In genomic region chr19:1170938-1171754, GRCh38 we compare ENCODE assay signal across 1 cellular context.
TF ChIP-seq lines count a peak whose summit lies in the region.

No MANE protein-coding gene starts in this region.

TF ChIP-seq in HepG2, 621 proteins besides CTCF, POLR2A, EP300 and RAD21 (continued from another document and continues in another):
- TF ChIP-seq, protein P1, sequence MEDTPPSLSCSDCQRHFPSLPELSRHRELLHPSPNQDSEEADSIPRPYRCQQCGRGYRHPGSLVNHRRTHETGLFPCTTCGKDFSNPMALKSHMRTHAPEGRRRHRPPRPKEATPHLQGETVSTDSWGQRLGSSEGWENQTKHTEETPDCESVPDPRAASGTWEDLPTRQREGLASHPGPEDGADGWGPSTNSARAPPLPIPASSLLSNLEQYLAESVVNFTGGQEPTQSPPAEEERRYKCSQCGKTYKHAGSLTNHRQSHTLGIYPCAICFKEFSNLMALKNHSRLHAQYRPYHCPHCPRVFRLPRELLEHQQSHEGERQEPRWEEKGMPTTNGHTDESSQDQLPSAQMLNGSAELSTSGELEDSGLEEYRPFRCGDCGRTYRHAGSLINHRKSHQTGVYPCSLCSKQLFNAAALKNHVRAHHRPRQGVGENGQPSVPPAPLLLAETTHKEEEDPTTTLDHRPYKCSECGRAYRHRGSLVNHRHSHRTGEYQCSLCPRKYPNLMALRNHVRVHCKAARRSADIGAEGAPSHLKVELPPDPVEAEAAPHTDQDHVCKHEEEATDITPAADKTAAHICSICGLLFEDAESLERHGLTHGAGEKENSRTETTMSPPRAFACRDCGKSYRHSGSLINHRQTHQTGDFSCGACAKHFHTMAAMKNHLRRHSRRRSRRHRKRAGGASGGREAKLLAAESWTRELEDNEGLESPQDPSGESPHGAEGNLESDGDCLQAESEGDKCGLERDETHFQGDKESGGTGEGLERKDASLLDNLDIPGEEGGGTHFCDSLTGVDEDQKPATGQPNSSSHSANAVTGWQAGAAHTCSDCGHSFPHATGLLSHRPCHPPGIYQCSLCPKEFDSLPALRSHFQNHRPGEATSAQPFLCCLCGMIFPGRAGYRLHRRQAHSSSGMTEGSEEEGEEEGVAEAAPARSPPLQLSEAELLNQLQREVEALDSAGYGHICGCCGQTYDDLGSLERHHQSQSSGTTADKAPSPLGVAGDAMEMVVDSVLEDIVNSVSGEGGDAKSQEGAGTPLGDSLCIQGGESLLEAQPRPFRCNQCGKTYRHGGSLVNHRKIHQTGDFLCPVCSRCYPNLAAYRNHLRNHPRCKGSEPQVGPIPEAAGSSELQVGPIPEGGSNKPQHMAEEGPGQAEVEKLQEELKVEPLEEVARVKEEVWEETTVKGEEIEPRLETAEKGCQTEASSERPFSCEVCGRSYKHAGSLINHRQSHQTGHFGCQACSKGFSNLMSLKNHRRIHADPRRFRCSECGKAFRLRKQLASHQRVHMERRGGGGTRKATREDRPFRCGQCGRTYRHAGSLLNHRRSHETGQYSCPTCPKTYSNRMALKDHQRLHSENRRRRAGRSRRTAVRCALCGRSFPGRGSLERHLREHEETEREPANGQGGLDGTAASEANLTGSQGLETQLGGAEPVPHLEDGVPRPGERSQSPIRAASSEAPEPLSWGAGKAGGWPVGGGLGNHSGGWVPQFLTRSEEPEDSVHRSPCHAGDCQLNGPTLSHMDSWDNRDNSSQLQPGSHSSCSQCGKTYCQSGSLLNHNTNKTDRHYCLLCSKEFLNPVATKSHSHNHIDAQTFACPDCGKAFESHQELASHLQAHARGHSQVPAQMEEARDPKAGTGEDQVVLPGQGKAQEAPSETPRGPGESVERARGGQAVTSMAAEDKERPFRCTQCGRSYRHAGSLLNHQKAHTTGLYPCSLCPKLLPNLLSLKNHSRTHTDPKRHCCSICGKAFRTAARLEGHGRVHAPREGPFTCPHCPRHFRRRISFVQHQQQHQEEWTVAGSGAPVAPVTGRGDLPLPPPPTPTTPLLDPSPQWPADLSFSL (CRISPR knock-in tag; IDR thresholded peaks at IDR 0.05), result peak; percentile 79
- TF ChIP-seq ZC3H4 (CRISPR knock-in tag; IDR thresholded peaks at IDR 0.05; ENCODE audit: borderline replicate concordance), result no peak
- peak; percentile 88 for TF ChIP-seq ZBTB38 (CRISPR knock-in tag; IDR thresholded peaks at IDR 0.05)
- no peak for TF ChIP-seq ZNF431 (CRISPR knock-in tag; IDR thresholded peaks at IDR 0.05; ENCODE audit: borderline replicate concordance, low read depth)
- TF ChIP-seq KAT8 (CRISPR knock-in tag; IDR thresholded peaks at IDR 0.05), result 0 out of 2 replicates have a peak, but pooled peaks have one; percentile 25
- no peak for TF ChIP-seq ZNF781 (CRISPR knock-in tag; IDR thresholded peaks at IDR 0.05; ENCODE audit: borderline replicate concordance, not compliant biosample characterization)
- TF ChIP-seq SALL1 (CRISPR knock-in tag; IDR thresholded peaks at IDR 0.05), result peak; percentile 9; the same call in 1 of the 2 replicates
- peak; percentile 73; the same call in 1 of the 2 replicates for TF ChIP-seq MAZ (IDR thresholded peaks at IDR 0.05; ENCODE audit: borderline replicate concordance, low read depth, low read length)
- TF ChIP-seq MAZ (CRISPR knock-in tag; IDR thresholded peaks at IDR 0.05; ENCODE audit: low read depth), result no peak
- no peak for TF ChIP-seq KLF16 (CRISPR knock-in tag; IDR thresholded peaks at IDR 0.05)
- TF ChIP-seq HIC2 (CRISPR knock-in tag; IDR thresholded peaks at IDR 0.05; ENCODE audit: low read depth), result 0 out of 2 replicates have a peak, but pooled peaks have one; percentile 43
- no peak for TF ChIP-seq ZNF264 (CRISPR knock-in tag; IDR thresholded peaks at IDR 0.05)
- TF ChIP-seq, protein P2, sequence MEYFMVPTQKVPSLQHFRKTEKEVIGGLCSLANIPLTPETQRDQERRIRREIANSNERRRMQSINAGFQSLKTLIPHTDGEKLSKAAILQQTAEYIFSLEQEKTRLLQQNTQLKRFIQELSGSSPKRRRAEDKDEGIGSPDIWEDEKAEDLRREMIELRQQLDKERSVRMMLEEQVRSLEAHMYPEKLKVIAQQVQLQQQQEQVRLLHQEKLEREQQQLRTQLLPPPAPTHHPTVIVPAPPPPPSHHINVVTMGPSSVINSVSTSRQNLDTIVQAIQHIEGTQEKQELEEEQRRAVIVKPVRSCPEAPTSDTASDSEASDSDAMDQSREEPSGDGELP (IDR thresholded peaks at IDR 0.05; ENCODE audit: borderline replicate concordance, low read depth), result 0 out of 2 replicates have a peak, but pooled peaks have one; percentile 19
- peak; percentile 52; the same call in 1 of the 2 replicates for TF ChIP-seq PITX1 (CRISPR knock-in tag; IDR thresholded peaks at IDR 0.05)
- TF ChIP-seq, protein P3, sequence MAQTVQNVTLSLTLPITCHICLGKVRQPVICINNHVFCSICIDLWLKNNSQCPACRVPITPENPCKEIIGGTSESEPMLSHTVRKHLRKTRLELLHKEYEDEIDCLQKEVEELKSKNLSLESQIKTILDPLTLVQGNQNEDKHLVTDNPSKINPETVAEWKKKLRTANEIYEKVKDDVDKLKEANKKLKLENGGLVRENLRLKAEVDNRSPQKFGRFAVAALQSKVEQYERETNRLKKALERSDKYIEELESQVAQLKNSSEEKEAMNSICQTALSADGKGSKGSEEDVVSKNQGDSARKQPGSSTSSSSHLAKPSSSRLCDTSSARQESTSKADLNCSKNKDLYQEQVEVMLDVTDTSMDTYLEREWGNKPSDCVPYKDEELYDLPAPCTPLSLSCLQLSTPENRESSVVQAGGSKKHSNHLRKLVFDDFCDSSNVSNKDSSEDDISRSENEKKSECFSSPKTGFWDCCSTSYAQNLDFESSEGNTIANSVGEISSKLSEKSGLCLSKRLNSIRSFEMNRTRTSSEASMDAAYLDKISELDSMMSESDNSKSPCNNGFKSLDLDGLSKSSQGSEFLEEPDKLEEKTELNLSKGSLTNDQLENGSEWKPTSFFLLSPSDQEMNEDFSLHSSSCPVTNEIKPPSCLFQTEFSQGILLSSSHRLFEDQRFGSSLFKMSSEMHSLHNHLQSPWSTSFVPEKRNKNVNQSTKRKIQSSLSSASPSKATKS (CRISPR knock-in tag; IDR thresholded peaks at IDR 0.05), result no peak
- peak; percentile 48 for TF ChIP-seq ARID4A (CRISPR knock-in tag; IDR thresholded peaks at IDR 0.05; ENCODE audit: borderline replicate concordance)
- TF ChIP-seq POLR2AphosphoS5 (IDR thresholded peaks at IDR 0.05; ENCODE audit: low read depth, low read length), result 0 out of 2 replicates have a peak, but pooled peaks have one; percentile 28
- no peak for TF ChIP-seq CC2D1A (CRISPR knock-in tag; IDR thresholded peaks at IDR 0.05)
- TF ChIP-seq PHF8 (CRISPR knock-in tag; IDR thresholded peaks at IDR 0.05), result no peak
- peak; percentile 98 for TF ChIP-seq SRSF1 (optimal IDR thresholded peaks at IDR 0.05; ENCODE audit: low read depth, low read length)
- TF ChIP-seq, protein P4, sequence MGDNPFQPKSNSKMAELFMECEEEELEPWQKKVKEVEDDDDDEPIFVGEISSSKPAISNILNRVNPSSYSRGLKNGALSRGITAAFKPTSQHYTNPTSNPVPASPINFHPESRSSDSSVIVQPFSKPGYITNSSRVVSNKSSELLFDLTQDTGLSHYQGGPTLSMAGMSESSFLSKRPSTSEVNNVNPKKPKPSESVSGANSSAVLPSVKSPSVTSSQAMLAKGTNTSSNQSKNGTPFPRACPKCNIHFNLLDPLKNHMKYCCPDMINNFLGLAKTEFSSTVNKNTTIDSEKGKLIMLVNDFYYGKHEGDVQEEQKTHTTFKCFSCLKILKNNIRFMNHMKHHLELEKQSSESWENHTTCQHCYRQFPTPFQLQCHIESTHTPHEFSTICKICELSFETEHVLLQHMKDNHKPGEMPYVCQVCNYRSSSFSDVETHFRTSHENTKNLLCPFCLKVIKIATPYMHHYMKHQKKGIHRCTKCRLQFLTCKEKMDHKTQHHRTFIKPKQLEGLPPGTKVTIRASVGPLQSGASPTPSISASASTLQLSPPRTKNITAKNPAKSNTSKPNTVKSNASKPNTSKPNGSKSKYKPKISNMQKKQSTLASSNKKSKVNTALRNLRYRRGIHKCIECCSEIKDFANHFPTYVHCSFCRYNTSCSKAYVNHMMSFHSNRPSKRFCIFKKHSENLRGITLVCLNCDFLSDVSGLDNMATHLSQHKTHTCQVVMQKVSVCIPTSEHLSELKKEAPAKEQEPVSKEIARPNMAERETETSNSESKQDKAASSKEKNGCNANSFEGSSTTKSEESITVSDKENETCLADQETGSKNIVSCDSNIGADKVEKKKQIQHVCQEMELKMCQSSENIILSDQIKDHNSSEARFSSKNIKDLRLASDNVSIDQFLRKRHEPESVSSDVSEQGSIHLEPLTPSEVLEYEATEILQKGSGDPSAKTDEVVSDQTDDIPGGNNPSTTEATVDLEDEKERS (CRISPR knock-in tag; IDR thresholded peaks at IDR 0.05), result no peak
- TF ChIP-seq ZNF567 (CRISPR knock-in tag; IDR thresholded peaks at IDR 0.05; ENCODE audit: borderline replicate concordance), result no peak
- 0 out of 2 replicates have a peak, but pooled peaks have one; percentile 38 for TF ChIP-seq ZNF616 (CRISPR knock-in tag; IDR thresholded peaks at IDR 0.05; ENCODE audit: low read depth)
- TF ChIP-seq SSRP1 (CRISPR knock-in tag; IDR thresholded peaks at IDR 0.05), result 0 out of 2 replicates have a peak, but pooled peaks have one; percentile 29
- TF ChIP-seq ZBTB7B (CRISPR knock-in tag; IDR thresholded peaks at IDR 0.05), result peak; percentile 51; the same call in 1 of the 2 replicates
- no peak for TF ChIP-seq CHD2 (IDR thresholded peaks at IDR 0.05; ENCODE audit: low read depth, low read length)
- TF ChIP-seq ZFP82 (CRISPR knock-in tag; IDR thresholded peaks at IDR 0.05; ENCODE audit: borderline replicate concordance), result no peak
- TF ChIP-seq FOXA1 (IDR thresholded peaks at IDR 0.05), result no peak
- peak; percentile 27; the same call in 1 of the 2 replicates for TF ChIP-seq FOXA1 (CRISPR knock-in tag; IDR thresholded peaks at IDR 0.05)
- TF ChIP-seq, protein P5, sequence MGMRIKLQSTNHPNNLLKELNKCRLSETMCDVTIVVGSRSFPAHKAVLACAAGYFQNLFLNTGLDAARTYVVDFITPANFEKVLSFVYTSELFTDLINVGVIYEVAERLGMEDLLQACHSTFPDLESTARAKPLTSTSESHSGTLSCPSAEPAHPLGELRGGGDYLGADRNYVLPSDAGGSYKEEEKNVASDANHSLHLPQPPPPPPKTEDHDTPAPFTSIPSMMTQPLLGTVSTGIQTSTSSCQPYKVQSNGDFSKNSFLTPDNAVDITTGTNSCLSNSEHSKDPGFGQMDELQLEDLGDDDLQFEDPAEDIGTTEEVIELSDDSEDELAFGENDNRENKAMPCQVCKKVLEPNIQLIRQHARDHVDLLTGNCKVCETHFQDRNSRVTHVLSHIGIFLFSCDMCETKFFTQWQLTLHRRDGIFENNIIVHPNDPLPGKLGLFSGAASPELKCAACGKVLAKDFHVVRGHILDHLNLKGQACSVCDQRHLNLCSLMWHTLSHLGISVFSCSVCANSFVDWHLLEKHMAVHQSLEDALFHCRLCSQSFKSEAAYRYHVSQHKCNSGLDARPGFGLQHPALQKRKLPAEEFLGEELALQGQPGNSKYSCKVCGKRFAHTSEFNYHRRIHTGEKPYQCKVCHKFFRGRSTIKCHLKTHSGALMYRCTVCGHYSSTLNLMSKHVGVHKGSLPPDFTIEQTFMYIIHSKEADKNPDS (CRISPR knock-in tag; IDR thresholded peaks at IDR 0.05), result 0 out of 2 replicates have a peak, but pooled peaks have one; percentile 42
- TF ChIP-seq MATR3 (CRISPR knock-in tag; IDR thresholded peaks at IDR 0.05), result no peak
- TF ChIP-seq FOXA3 (CRISPR knock-in tag; IDR thresholded peaks at IDR 0.05), result peak; percentile 40; the same call in 1 of the 2 replicates
- TF ChIP-seq HNRNPL (IDR thresholded peaks at IDR 0.05; ENCODE audit: low read depth, low read length), result 0 out of 2 replicates have a peak, but pooled peaks have one; percentile 58
